In the genomic region with DNA sequence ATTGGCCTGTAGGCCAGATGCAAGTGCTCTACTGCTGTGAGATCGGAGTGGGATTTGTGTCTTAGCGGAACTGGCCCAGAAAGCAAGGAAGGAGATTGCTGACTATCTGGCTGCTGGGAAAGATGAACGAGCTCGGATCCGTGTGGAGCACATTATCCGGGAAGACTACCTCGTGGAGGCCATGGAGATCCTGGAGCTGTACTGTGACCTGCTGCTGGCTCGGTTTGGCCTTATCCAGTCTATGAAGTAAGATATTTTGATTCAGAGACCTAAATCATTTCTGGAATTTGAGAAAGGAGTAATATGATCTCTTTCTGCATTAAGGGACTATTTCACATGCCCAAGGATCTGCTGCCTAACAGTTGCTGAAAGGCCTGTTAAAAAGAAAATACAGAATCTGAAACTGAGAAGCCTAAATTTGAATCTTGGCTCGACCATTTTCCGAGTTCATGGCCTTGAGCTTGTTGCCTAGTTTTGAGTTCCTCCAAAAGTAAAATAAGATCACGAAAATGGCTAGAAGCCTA, we compare ENCODE assay signal across 16 cellular contexts. TPM values are rescaled to one million over a fixed set of nuclear protein-coding genes. Genes with fewer than 3 reads are reported as not detected.
A peak's percentile ranks its signal among the peaks of the same experiment; 100 is the strongest.
DNase-seq lines count a peak whose midpoint lies in the region; ATAC-seq and TF ChIP-seq lines count a peak whose summit lies in the region.
"Had no signal": no experiment of that assay in that cellular context is flagged by ENCODE, and none has a peak within 500 bp of the region (broad histone marks: within the 10 kb centered on the region; RNA-seq: fewer than 3 reads in every experiment).

No MANE protein-coding gene starts in this region.

- H3K36me3 Mint-ChIP-seq in natural killer cell (peaks cover 34% of the 10 kb centered on the region), type B pancreatic cell (peaks cover 64% of the 10 kb centered on the region)
- H3K36me3 Mint-ChIP-seq in natural killer cell treated with Interleukin-12 subunit alpha and Interleukin-12 subunit beta and Interleukin-15 and Interleukin-18, amount 100 ng/mL, for 72 hours, result peaks cover 40% of the 10 kb centered on the region
- H3K36me3 Mint-ChIP-seq in central memory CD8-positive, alpha-beta T cell (ENCODE audit: insufficient read depth), result peaks cover 68% of the 10 kb centered on the region

- DNase-seq in natural killer cell (no peak), myocyte (ENCODE audit: low read depth) (peak; percentile 38), type B pancreatic cell (ENCODE audit: extremely low spot score, unreplicated experiment) (no peak), COLO668 (lab: John Stamatoyannopoulos, UW; ENCODE audit: unreplicated experiment) (no peak)
- DNase-seq in natural killer cell treated with Interleukin-12 subunit alpha and Interleukin-12 subunit beta and Interleukin-15 and Interleukin-18, amount 100 ng/mL, for 72 hours (ENCODE audit: low spot score), result no peak
- no peak for DNase-seq in central memory CD8-positive, alpha-beta T cell (ENCODE audit: low spot score in 2 of 2)
- DNase-seq: activated naive CD4-positive, alpha-beta T cell treated with anti-CD3 and anti-CD28 coated beads for 36 hours; effector memory CD8-positive, alpha-beta T cell; GDM1; KBM-7; NK-92 treated with Interleukin-12 subunit alpha and Interleukin-12 subunit beta, amount 100 ng/mL, for 24 hours; stimulated activated CD4-positive, alpha-beta T cell treated with anti-CD3 and anti-CD28 coated beads, Interleukin-12 subunit alpha, Interleukin-12 subunit beta, amount 100 ng/mL, for 4 hours; T-cell had no signal

- peaks cover 57 to 58% of the 10 kb centered on the region in 2 donors for H3K4me1 Mint-ChIP-seq in natural killer cell
- H3K4me1 Mint-ChIP-seq in natural killer cell treated with Interleukin-12 subunit alpha and Interleukin-12 subunit beta and Interleukin-15 and Interleukin-18, amount 100 ng/mL, for 72 hours (ENCODE audit: low read depth in 2 of 2), result peaks cover 51 to 54% of the 10 kb centered on the region in 2 donors
- peaks cover 51% of the 10 kb centered on the region for H3K4me1 Mint-ChIP-seq in central memory CD8-positive, alpha-beta T cell
- H3K4me1 Mint-ChIP-seq in type B pancreatic cell (ENCODE audit: unreplicated experiment), result peaks cover 9% of the 10 kb centered on the region

- H3K4me3 Mint-ChIP-seq in natural killer cell (no peak overlapping the region), type B pancreatic cell (no peak overlapping the region)
- no peak overlapping the region for H3K4me3 Mint-ChIP-seq in natural killer cell treated with Interleukin-12 subunit alpha and Interleukin-12 subunit beta and Interleukin-15 and Interleukin-18, amount 100 ng/mL, for 72 hours
- no peak overlapping the region for H3K4me3 Mint-ChIP-seq in central memory CD8-positive, alpha-beta T cell
- H3K4me3 Mint-ChIP-seq: activated naive CD4-positive, alpha-beta T cell treated with anti-CD3 and anti-CD28 coated beads for 36 hours; T-cell had no signal

- intact Hi-C loops in natural killer cell (cut with micrococcal nuclease), result no loop called here

- peak overlapping the region; percentile 86 to 92 for H3K27ac Mint-ChIP-seq in natural killer cell
- H3K27ac Mint-ChIP-seq in natural killer cell treated with Interleukin-12 subunit alpha and Interleukin-12 subunit beta and Interleukin-15 and Interleukin-18, amount 100 ng/mL, for 72 hours, result peak overlapping the region in 1 of 2 donors; percentile 84
- H3K27ac Mint-ChIP-seq in central memory CD8-positive, alpha-beta T cell (ENCODE audit: low read depth), result peak overlapping the region; percentile 72
- peak overlapping the region; percentile 68 for H3K27ac Mint-ChIP-seq in type B pancreatic cell
- H3K27ac Mint-ChIP-seq: activated naive CD4-positive, alpha-beta T cell treated with anti-CD3 and anti-CD28 coated beads for 36 hours had no signal

- TF ChIP-seq CTCF in natural killer cell (IDR thresholded peaks at IDR 0.05) (no peak), type B pancreatic cell (conservative IDR thresholded peaks at IDR 0.05) (no peak)

- no peaks in the 10 kb centered on the region for H3K27me3 Mint-ChIP-seq in natural killer cell (ENCODE audit: low read depth in 2 of 2)
- no peaks in the 10 kb centered on the region for H3K27me3 Mint-ChIP-seq in natural killer cell treated with Interleukin-12 subunit alpha and Interleukin-12 subunit beta and Interleukin-15 and Interleukin-18, amount 100 ng/mL, for 72 hours
- H3K27me3 Mint-ChIP-seq in central memory CD8-positive, alpha-beta T cell, result no peaks in the 10 kb centered on the region
- H3K27me3 Mint-ChIP-seq in type B pancreatic cell, result no peaks in the 10 kb centered on the region
- H3K27me3 Mint-ChIP-seq: effector memory CD8-positive, alpha-beta T cell; T-cell had no signal

- H3K9me3 Mint-ChIP-seq in natural killer cell (no peaks in the 10 kb centered on the region), type B pancreatic cell (no peaks in the 10 kb centered on the region)
- H3K9me3 Mint-ChIP-seq in natural killer cell treated with Interleukin-12 subunit alpha and Interleukin-12 subunit beta and Interleukin-15 and Interleukin-18, amount 100 ng/mL, for 72 hours, result no peaks in the 10 kb centered on the region
- no peaks in the 10 kb centered on the region for H3K9me3 Mint-ChIP-seq in central memory CD8-positive, alpha-beta T cell
- H3K9me3 Mint-ChIP-seq: activated naive CD4-positive, alpha-beta T cell treated with anti-CD3 and anti-CD28 coated beads for 36 hours; effector memory CD8-positive, alpha-beta T cell; T-cell had no signal

- ATAC-seq in natural killer cell (no peak), GM18867 (IDR thresholded peaks at IDR 0.05; ENCODE audit: unreplicated experiment) (no peak), GM18870 (IDR thresholded peaks at IDR 0.05; ENCODE audit: unreplicated experiment) (no peak)
- no peak for ATAC-seq in natural killer cell treated with Interleukin-12 subunit alpha and Interleukin-12 subunit beta and Interleukin-15 and Interleukin-18, amount 100 ng/mL, for 72 hours
- ATAC-seq in central memory CD8-positive, alpha-beta T cell (replicated peaks; ENCODE audit: extremely low read depth, poor library complexity, severe bottlenecking), result no peak
- ATAC-seq: effector memory CD8-positive, alpha-beta T cell; gastroesophageal sphincter; T-cell had no signal

RNA-seq across cellular contexts. Expression of gene IST1, which starts 21.1 kb away (rescaled TPM):
- total RNA-seq in natural killer cell, result 100 to 1,000 TPM; 363 to 391 (median 378) TPM
- 100 to 1,000 TPM; 169 to 181 TPM for total RNA-seq in natural killer cell treated with Interleukin-12 subunit alpha and Interleukin-12 subunit beta and Interleukin-15 and Interleukin-18, amount 100 ng/mL, for 72 hours
- total RNA-seq in myocyte, result 246 and 256 TPM in 2 replicates
- polyA plus RNA-seq in myocyte (2012), result 147 TPM
- 232 and 233 TPM in 2 replicates for total RNA-seq in type B pancreatic cell (ENCODE audit: low replicate concordance)

RNA-seq across cellular contexts. Expression of gene ZNF821, which starts 32.5 kb away (rescaled TPM):
- total RNA-seq in natural killer cell (10 to 100 TPM; 14.0 to 19.1 (median 18.2) TPM), myocyte (5.3 and 7.1 TPM in 2 replicates), type B pancreatic cell (ENCODE audit: low replicate concordance) (12.8 and 18.5 TPM in 2 replicates)
- 1 to 10 TPM; 2.8 to 5.8 TPM for total RNA-seq in natural killer cell treated with Interleukin-12 subunit alpha and Interleukin-12 subunit beta and Interleukin-15 and Interleukin-18, amount 100 ng/mL, for 72 hours
- 9.2 TPM for polyA plus RNA-seq in myocyte (2012)
